ENCODE assay signal across 1 cellular context in the genomic region with DNA sequence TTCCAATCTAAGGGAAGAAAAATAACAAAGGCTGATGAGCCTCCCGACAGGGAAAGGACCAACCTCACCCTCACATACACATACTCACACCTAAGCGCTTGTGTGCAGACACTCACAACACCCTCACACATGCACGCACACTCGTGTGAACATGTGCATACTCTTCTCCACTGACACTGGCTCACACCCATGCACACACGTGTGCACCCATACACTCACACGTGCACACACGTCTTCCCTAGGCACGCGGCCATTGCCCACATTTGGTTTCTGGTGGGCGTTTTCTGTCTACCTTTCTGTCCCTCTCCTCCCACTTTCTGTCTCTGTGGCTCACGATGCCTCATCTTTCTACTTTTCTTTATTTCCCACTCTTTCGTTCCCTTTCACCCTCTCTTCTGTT.
TF ChIP-seq lines count a peak whose summit lies in the region.

No MANE protein-coding gene starts in this region.

TF ChIP-seq in GM23338, 12 proteins besides CTCF, POLR2A, EP300 and RAD21 (continued from another document):
- TF ChIP-seq ZNF462 (CRISPR knock-in tag; IDR thresholded peaks at IDR 0.05), result no peak
- no peak for TF ChIP-seq JUNB (IDR thresholded peaks at IDR 0.05; ENCODE audit: unreplicated experiment)
- TF ChIP-seq STAT1 (IDR thresholded peaks at IDR 0.05; ENCODE audit: unreplicated experiment), result no peak
- no peak for TF ChIP-seq EZH2 (IDR thresholded peaks at IDR 0.05; ENCODE audit: low read depth, unreplicated experiment)
- TF ChIP-seq CREB1 (CRISPR knock-in tag; IDR thresholded peaks at IDR 0.05; ENCODE audit: low read depth), result no peak
- no peak for TF ChIP-seq ZNF114 (CRISPR knock-in tag; IDR thresholded peaks at IDR 0.05)
- no peak for TF ChIP-seq POLR2AphosphoS5 (IDR thresholded peaks at IDR 0.05; ENCODE audit: low read depth)
- no peak for TF ChIP-seq NANOG (IDR thresholded peaks at IDR 0.05; ENCODE audit: borderline replicate concordance)
